In genomic region chr7:109751241-109751640, GRCh38 we compare ENCODE assay signal across 1 cellular context.
TF ChIP-seq lines count a peak whose summit lies in the region.

No MANE protein-coding gene starts in this region.

TF ChIP-seq in HCT116, 20 proteins besides CTCF, POLR2A, EP300 and RAD21 (continued from another document):
- TF ChIP-seq REST (IDR thresholded peaks at IDR 0.05; ENCODE audit: low read depth) (no peak), EGR1 (IDR thresholded peaks at IDR 0.05; ENCODE audit: low read depth) (no peak), POLR2AphosphoS5 (IDR thresholded peaks at IDR 0.05; ENCODE audit: low read depth, low read length) (no peak), YY1 (IDR thresholded peaks at IDR 0.05; ENCODE audit: extremely low read depth, insufficient replicate concordance, low read depth, low read length) (no peak), CBX3 (IDR thresholded peaks at IDR 0.05; ENCODE audit: low read depth) (peak; percentile 70)
